ENCODE assay signal across 26 cellular contexts in genomic region chr15:52093167-52093538, GRCh38. TPM values are rescaled to one million over a fixed set of nuclear protein-coding genes. Genes with fewer than 3 reads are reported as not detected.
DNase-seq lines count a peak whose midpoint lies in the region; ATAC-seq, FAIRE-seq and TF ChIP-seq lines count a peak whose summit lies in the region.
"Had no signal": no experiment of that assay in that cellular context is flagged by ENCODE, and none has a peak within 500 bp of the region (broad histone marks: within the 10 kb centered on the region; RNA-seq: fewer than 3 reads in every experiment).

No MANE protein-coding gene starts in this region.

- in situ Hi-C loops in HepG2 (cut with HindIII; ENCODE audit: extremely low pct_ligation_motif_present, low pct_unique_long_range_greater_than_20kb): no loop called here

- no peak for TF ChIP-seq POLR2A in HepG2 (IDR thresholded peaks at IDR 0.05; ENCODE audit: insufficient read depth in 1 of 2, low read depth in 2 of 2, low read length in 2 of 2)

- no peak for DNase-seq in SJSA1 (ENCODE audit: low read depth in 1 of 2, low spot score in 2 of 2)
- peak; percentile 44 for DNase-seq in renal cortical epithelial cell (ENCODE audit: low read depth)
- DNase-seq in HepG2 (ENCODE audit: low spot score): no peak
- DNase-seq in middle frontal gyrus (ENCODE audit: extremely low spot score, low spot score): no peak
- DNase-seq: activated CD4-positive, alpha-beta memory T cell treated with anti-CD3 and anti-CD28 coated beads, Interleukin-2, amount 10 ng/mL, durations not matched to agents 7 days and 5 days; activated CD4-positive, CD25-positive, alpha-beta regulatory T cell; activated gamma-delta T cell; activated T-cell treated with anti-CD3 and anti-CD28 coated beads for 4 hours; dorsolateral prefrontal cortex; NCI-H146; NCI-H774; stimulated activated CD8-positive, alpha-beta memory T cell treated with anti-CD3 and anti-CD28 coated beads, Interleukin-4, amount 100 ng/mL, for 48 hours; T-helper 9 cell had no signal

- H3K9me3 ChIP-seq in BLaER1 treated with 17β-estradiol and CSF1 and Interleukin-3, amounts not matched to agents 10 nM and 100 nM (replicated peaks in 1 of 11): peaks cover 20 to 35% (median 26%) of the 10 kb centered on the region in 11 experiments
- no peaks in the 10 kb centered on the region for H3K9me3 ChIP-seq in SJSA1 (replicated peaks)
- peaks cover 9% of the 10 kb centered on the region for H3K9me3 ChIP-seq in HepG2 (ENCODE audit: low read length)
- H3K9me3 ChIP-seq: prostate gland had no signal

- no peaks in the 10 kb centered on the region for H4K20me1 ChIP-seq in BLaER1 treated with 17β-estradiol and CSF1 and Interleukin-3, amounts not matched to agents 10 nM and 100 nM
- H4K20me1 ChIP-seq in HepG2 (ENCODE audit: insufficient read depth, low read length): no peaks in the 10 kb centered on the region
- H4K20me1 ChIP-seq: BLaER1 had no signal

- no peak for ATAC-seq in HepG2
- no peak for ATAC-seq in GM21723 (IDR thresholded peaks at IDR 0.05; ENCODE audit: unreplicated experiment)
- ATAC-seq in GM21786 (IDR thresholded peaks at IDR 0.05; ENCODE audit: unreplicated experiment): no peak

- peak overlapping the region in 4 of 11 experiments; percentile 1 to 33 (median 18); a peak in 3 of 22 replicates for H3K27ac ChIP-seq in BLaER1 treated with 17β-estradiol and CSF1 and Interleukin-3, amounts not matched to agents 10 nM and 100 nM
- H3K27ac ChIP-seq in SJSA1 (peak overlapping the region; percentile 92), HepG2 (ENCODE audit: extremely low read length, insufficient read depth, low read length) (no peak overlapping the region)
- H3K27ac ChIP-seq: BLaER1, dorsolateral prefrontal cortex, prostate gland, SK-N-MC had no signal

- peaks cover 0 to 35% (median 16%) of the 10 kb centered on the region in 10 experiments; a peak in 11 of 20 replicates for H3K4me1 ChIP-seq in BLaER1 treated with 17β-estradiol and CSF1 and Interleukin-3, amounts not matched to agents 10 nM and 100 nM
- H3K4me1 ChIP-seq in SJSA1 (replicated peaks) (peaks cover 27% of the 10 kb centered on the region), HepG2 (ENCODE audit: insufficient read depth, low read length) (peaks cover 28% of the 10 kb centered on the region)
- H3K4me1 ChIP-seq: BLaER1, prostate gland had no signal

- H3K36me3 ChIP-seq in BLaER1 treated with 17β-estradiol and CSF1 and Interleukin-3, amounts not matched to agents 10 nM and 100 nM: no peaks in the 10 kb centered on the region
- H3K36me3 ChIP-seq in SJSA1 (no peaks in the 10 kb centered on the region), HepG2 (replicated peaks in 1 of 2; ENCODE audit: control insufficient read depth in 1 of 2, insufficient read depth in 2 of 2, low read length in 2 of 2) (no peaks in the 10 kb centered on the region)
- H3K36me3 ChIP-seq: BLaER1, MG63, prostate gland had no signal

- H3K27me3 ChIP-seq in BLaER1 treated with 17β-estradiol and CSF1 and Interleukin-3, amounts not matched to agents 10 nM and 100 nM: no peaks in the 10 kb centered on the region
- no peaks in the 10 kb centered on the region for H3K27me3 ChIP-seq in SJSA1 (replicated peaks)
- no peaks in the 10 kb centered on the region for H3K27me3 ChIP-seq in HepG2 (ENCODE audit: control insufficient read depth in 1 of 2, insufficient read depth in 2 of 2, low read length in 2 of 2)
- H3K27me3 ChIP-seq: BLaER1, dorsolateral prefrontal cortex, MG63 had no signal

- intact Hi-C loops in dendritic cell treated with granulocyte-macrophage colony-stimulating factor and Interleukin-4, amounts not matched to agents 40 ng/mL and 50 ng/mL, for 4 days (cut with micrococcal nuclease): no loop called here
- intact Hi-C loops in HepG2 (cut with micrococcal nuclease; ENCODE audit: unreplicated experiment): no loop called here

- WGBS in HepG2 (ENCODE audit: low lambda C conversion rate): 74% methylated on average over 4 of the region's 4 CpGs

- H3K79me2 ChIP-seq in HepG2 (ENCODE audit: insufficient read depth, low read length): no peaks in the 10 kb centered on the region

- no peak overlapping the region for H3K4me3 ChIP-seq in BLaER1 treated with 17β-estradiol and CSF1 and Interleukin-3, amounts not matched to agents 10 nM and 100 nM
- H3K4me3 ChIP-seq in SJSA1: no peak overlapping the region
- no peak overlapping the region for H3K4me3 ChIP-seq in HepG2 (replicated peaks in 1 of 3; ENCODE audit: insufficient read depth in 1 of 3, low read depth in 2 of 3, low read length in 3 of 3)
- H3K4me3 ChIP-seq: BLaER1, dorsolateral prefrontal cortex, MG63, prostate gland, SK-N-MC had no signal

- no peak for TF ChIP-seq CTCF in HepG2 (CRISPR knock-in tag; IDR thresholded peaks at IDR 0.05)

- no peak overlapping the region; a peak in 1 of 22 replicates for H3K9ac ChIP-seq in BLaER1 treated with 17β-estradiol and CSF1 and Interleukin-3, amounts not matched to agents 10 nM and 100 nM
- no peak overlapping the region for H3K9ac ChIP-seq in HepG2 (ENCODE audit: insufficient read depth, low read depth, low read length)
- H3K9ac ChIP-seq: BLaER1 had no signal

- H3K4me1 Mint-ChIP-seq in dendritic cell treated with granulocyte-macrophage colony-stimulating factor and Interleukin-4, amounts not matched to agents 40 ng/mL and 50 ng/mL, for 4 days (ENCODE audit: low read depth): peaks cover 30% of the 10 kb centered on the region
- H3K4me1 Mint-ChIP-seq: activated CD4-positive, alpha-beta memory T cell treated with anti-CD3 and anti-CD28 coated beads, Interleukin-2, amount 10 ng/mL, durations not matched to agents 7 days and 5 days; IgD-negative memory B cell had no signal

- H2AFZ ChIP-seq in HepG2 (ENCODE audit: low read length): no peak overlapping the region

- peaks cover 16% of the 10 kb centered on the region for H3K9me3 Mint-ChIP-seq in dendritic cell treated with granulocyte-macrophage colony-stimulating factor and Interleukin-4, amounts not matched to agents 40 ng/mL and 50 ng/mL, for 4 days

- no peak for TF ChIP-seq RAD21 in HepG2 (CRISPR knock-in tag; IDR thresholded peaks at IDR 0.05)

- H3K4me3 Mint-ChIP-seq in dendritic cell treated with granulocyte-macrophage colony-stimulating factor and Interleukin-4, amounts not matched to agents 40 ng/mL and 50 ng/mL, for 4 days: no peak overlapping the region
- H3K4me3 Mint-ChIP-seq: activated CD4-positive, alpha-beta memory T cell treated with anti-CD3 and anti-CD28 coated beads, Interleukin-2, amount 10 ng/mL, durations not matched to agents 7 days and 5 days; IgD-negative memory B cell had no signal

- no TSS peak for BruUV-seq in HepG2 (replicated peaks; lab: Mats Ljungman, UMichigan)

- peaks cover 14% of the 10 kb centered on the region for H3K27me3 Mint-ChIP-seq in dendritic cell treated with granulocyte-macrophage colony-stimulating factor and Interleukin-4, amounts not matched to agents 40 ng/mL and 50 ng/mL, for 4 days

- no peak for TF ChIP-seq EP300 in HepG2 (IDR thresholded peaks at IDR 0.05; ENCODE audit: low read depth in 2 of 2, low read length in 2 of 2)
- no peak for TF ChIP-seq EP300 in HepG2 (CRISPR knock-in tag; IDR thresholded peaks at IDR 0.05; ENCODE audit: borderline replicate concordance)

- peak overlapping the region; percentile 41 for H3K27ac Mint-ChIP-seq in dendritic cell treated with granulocyte-macrophage colony-stimulating factor and Interleukin-4, amounts not matched to agents 40 ng/mL and 50 ng/mL, for 4 days
- H3K27ac Mint-ChIP-seq: activated CD4-positive, alpha-beta memory T cell treated with anti-CD3 and anti-CD28 coated beads, Interleukin-2, amount 10 ng/mL, durations not matched to agents 7 days and 5 days; IgD-negative memory B cell had no signal

- peaks cover 13% of the 10 kb centered on the region for H3K36me3 Mint-ChIP-seq in dendritic cell treated with granulocyte-macrophage colony-stimulating factor and Interleukin-4, amounts not matched to agents 40 ng/mL and 50 ng/mL, for 4 days (ENCODE audit: low read depth)

- POLR2A ChIA-PET in HepG2 (lab: Yijun Ruan, JAX): no interaction called here

- FAIRE-seq in HepG2 (lab: Jason Lieb, UNC): no peak
- FAIRE-seq: A204.1 had no signal

- H3K4me2 ChIP-seq in BLaER1 treated with 17β-estradiol and CSF1 and Interleukin-3, amounts not matched to agents 10 nM and 100 nM: peak overlapping the region in 6 of 11 experiments; percentile 20 to 78 (median 55); a peak in 10 of 22 replicates
- H3K4me2 ChIP-seq in HepG2 (ENCODE audit: low read depth, low read length): no peak overlapping the region
- H3K4me2 ChIP-seq: BLaER1 had no signal

- CTCF ChIA-PET in HepG2 (lab: Yijun Ruan, JAX; ENCODE audit: low intra/inter-chr PET ratio, low total read pairs): no interaction called here

TF ChIP-seq in HepG2, 621 proteins besides CTCF, POLR2A, EP300 and RAD21 (continues in another document):
- TF ChIP-seq CENPX (CRISPR knock-in tag; IDR thresholded peaks at IDR 0.05): no peak
- TF ChIP-seq ZNF564 (CRISPR knock-in tag; IDR thresholded peaks at IDR 0.05): no peak
- TF ChIP-seq NR2C2 (CRISPR knock-in tag; IDR thresholded peaks at IDR 0.05; ENCODE audit: borderline replicate concordance): no peak
- TF ChIP-seq PAWR (CRISPR knock-in tag; IDR thresholded peaks at IDR 0.05; ENCODE audit: borderline replicate concordance): no peak

RNA-seq across cellular contexts. Expression of gene BCL2L10, which starts 19.4 kb away (rescaled TPM):
- not detected in 2 replicates for total RNA-seq in SJSA1 (2014; rRNA removed; shearing (Covaris generic))
- total RNA-seq in renal cortical epithelial cell (0.60 and 0.87 TPM in 2 replicates), HepG2 (2016; rRNA removed; fragmentation: Illumina TruSeq; extraction: Trizol) (not detected in 2 replicates)
- not detected in 2 replicates for total RNA-seq in HepG2 (2016; cell fraction: cytosol; rRNA removed; fragmentation: Illumina TruSeq; extraction: Trizol; ENCODE audit: low read depth)
- total RNA-seq in HepG2 (2016; cell fraction: insoluble cytoplasmic fraction; rRNA removed; fragmentation: Illumina TruSeq; extraction: Trizol): not detected in 2 replicates
- not detected in 2 replicates for total RNA-seq in HepG2 (2016; cell fraction: membrane; rRNA removed; fragmentation: Illumina TruSeq; extraction: Trizol)
- total RNA-seq in HepG2 (2016; cell fraction: nucleus; rRNA removed; fragmentation: Illumina TruSeq; extraction: Trizol): not detected in 2 replicates
- polyA plus RNA-seq in HepG2 (2011; rRNA removed): not detected in 2 replicates
- polyA plus RNA-seq in HepG2 (2011; cell fraction: cytosol; rRNA removed): not detected in 2 replicates
- polyA plus RNA-seq in HepG2 (2011; cell fraction: nucleus; rRNA removed): not detected in 2 replicates
- polyA plus RNA-seq in HepG2 (2012): not detected in 2 replicates
- polyA plus RNA-seq in HepG2 (2016; cell fraction: cytosol; fragmentation: Illumina TruSeq; extraction: Trizol; ENCODE audit: low read depth): not detected in 2 replicates
- not detected in 2 replicates for polyA plus RNA-seq in HepG2 (2016; cell fraction: insoluble cytoplasmic fraction; fragmentation: Illumina TruSeq; extraction: Trizol; ENCODE audit: low read depth)
- not detected in 2 replicates for polyA plus RNA-seq in HepG2 (2016; cell fraction: membrane; fragmentation: Illumina TruSeq; extraction: Trizol; ENCODE audit: low read depth)
- not detected in 2 replicates for polyA plus RNA-seq in HepG2 (2016; cell fraction: nucleus; fragmentation: Illumina TruSeq; extraction: Trizol; ENCODE audit: insufficient read depth, low read depth)
- polyA minus RNA-seq in HepG2 (2011; rRNA and poly(A)+ RNA removed; ENCODE audit: low replicate concordance): not detected in 2 replicates
- not detected in 2 replicates for polyA minus RNA-seq in HepG2 (2011; cell fraction: cytosol; rRNA and poly(A)+ RNA removed)
- polyA minus RNA-seq in HepG2 (2011; cell fraction: nucleus; rRNA and poly(A)+ RNA removed): 0.62 TPM in 1 of 2 replicates, not detected in the other
- total RNA-seq: activated CD4-positive, alpha-beta memory T cell treated with anti-CD3 and anti-CD28 coated beads, Interleukin-2, amount 10 ng/mL, durations not matched to agents 7 days and 5 days; cardiac septum; left cardiac atrium had no signal
- polyA plus RNA-seq: neural cell had no signal
